In genomic region chr9:115202960-115203751, GRCh38 we compare ENCODE assay signal across 14 cellular contexts.
DNase-seq lines count a peak whose midpoint lies in the region; ATAC-seq and TF ChIP-seq lines count a peak whose summit lies in the region.
"Had no signal": no experiment of that assay in that cellular context is flagged by ENCODE, and none has a peak within 500 bp of the region (broad histone marks: within the 10 kb centered on the region; RNA-seq: fewer than 3 reads in every experiment).

No MANE protein-coding gene starts in this region.

- DNase-seq in GM04504 (ENCODE audit: low read depth) (peak; percentile 92), SHP77 treated with DMSO at 0.1 percent for 48 hours (lab: John Stamatoyannopoulos, UW) (peak; percentile 62), foreskin keratinocyte (peak in 1 of 2 donors; percentile 68), sciatic nerve (ENCODE audit: low spot score) (no peak), testis (no peak), stomach (no peak)
- DNase-seq: activated CD4-positive, alpha-beta T cell treated with anti-CD3 and anti-CD28 coated beads for 1 hour; activated effector memory CD4-positive, alpha-beta T cell treated with anti-CD3 and anti-CD28 coated beads, Interleukin-2, amount 50 U/mL, for 16 hours; dorsolateral prefrontal cortex; stimulated activated CD4-positive, alpha-beta T cell treated with anti-CD3 and anti-CD28 coated beads, Interleukin-4, amount 100 ng/mL, for 1 hour had no signal

- ATAC-seq in foreskin keratinocyte = peak; percentile 33
- ATAC-seq in sciatic nerve = peak; percentile 72
- no peak for ATAC-seq in HG03520 (IDR thresholded peaks at IDR 0.05; ENCODE audit: unreplicated experiment)
- no peak for ATAC-seq in GM21619 (IDR thresholded peaks at IDR 0.05; ENCODE audit: unreplicated experiment)

- H3K9me3 ChIP-seq in testis (no peaks in the 10 kb centered on the region), stomach (no peaks in the 10 kb centered on the region)

- TF ChIP-seq EP300 in stomach (IDR thresholded peaks at IDR 0.05) = no peak

- H3K27ac ChIP-seq in foreskin keratinocyte (no peak overlapping the region), testis (no peak overlapping the region), stomach (no peak overlapping the region)
- H3K27ac ChIP-seq: dorsolateral prefrontal cortex, neural progenitor cell, RWPE1 had no signal

- intact Hi-C loops in sciatic nerve (cut with DNase I) = no loop called here
- intact Hi-C loops in testis (cut with DNase I; ENCODE audit: low total_unique reads) = no loop called here
- intact Hi-C loops in stomach (cut with DNase I; ENCODE audit: low total_unique reads) = no loop called here

- TF ChIP-seq POLR2A in testis (IDR thresholded peaks at IDR 0.05) = no peak
- TF ChIP-seq POLR2A in stomach (IDR thresholded peaks at IDR 0.05) = no peak

- 76 to 89% methylated on average over 2 of the region's 2 CpGs for WGBS in testis, 2 donors
- 66 to 86% (median 76%) methylated on average over 2 of the region's 2 CpGs for WGBS in stomach, 5 donors

- H3K4me3 ChIP-seq in testis = no peak overlapping the region
- H3K4me3 ChIP-seq in stomach = no peak overlapping the region
- H3K4me3 ChIP-seq: dorsolateral prefrontal cortex, neural progenitor cell had no signal

- H3K27me3 ChIP-seq in foreskin keratinocyte (no peaks in the 10 kb centered on the region), testis (no peaks in the 10 kb centered on the region), stomach (no peaks in the 10 kb centered on the region)
- H3K27me3 ChIP-seq: dorsolateral prefrontal cortex, neural progenitor cell had no signal

- H3K4me1 ChIP-seq in foreskin keratinocyte (peaks cover 26% of the 10 kb centered on the region), testis (no peaks in the 10 kb centered on the region), stomach (no peaks in the 10 kb centered on the region)
- H3K4me1 ChIP-seq: neural progenitor cell had no signal

- TF ChIP-seq CTCF in foreskin keratinocyte (conservative IDR thresholded peaks at IDR 0.05) (peak; percentile 44), testis (IDR thresholded peaks at IDR 0.05) (no peak), stomach (IDR thresholded peaks at IDR 0.05) (no peak)

- no peaks in the 10 kb centered on the region for H3K36me3 ChIP-seq in testis (ENCODE audit: low read depth, missing control alignments)
- H3K36me3 ChIP-seq in stomach = no peaks in the 10 kb centered on the region
- H3K36me3 ChIP-seq: neural progenitor cell had no signal

Comparison
In these comparisons a context has a peak if more than half of its experiments do, and no peak if none do; other contexts are left out.
1. DNase-seq: peak in GM04504 (single experiment) and SHP77 treated with DMSO at 0.1 percent for 48 hours (single experiment); none in sciatic nerve (single experiment), testis (single experiment) and stomach (single experiment).
2. ATAC-seq: peak in foreskin keratinocyte (single experiment) and sciatic nerve (single experiment); none in HG03520 (single experiment) and GM21619 (single experiment).